36 cellular contexts compared by ENCODE assay signal in the genomic region with DNA sequence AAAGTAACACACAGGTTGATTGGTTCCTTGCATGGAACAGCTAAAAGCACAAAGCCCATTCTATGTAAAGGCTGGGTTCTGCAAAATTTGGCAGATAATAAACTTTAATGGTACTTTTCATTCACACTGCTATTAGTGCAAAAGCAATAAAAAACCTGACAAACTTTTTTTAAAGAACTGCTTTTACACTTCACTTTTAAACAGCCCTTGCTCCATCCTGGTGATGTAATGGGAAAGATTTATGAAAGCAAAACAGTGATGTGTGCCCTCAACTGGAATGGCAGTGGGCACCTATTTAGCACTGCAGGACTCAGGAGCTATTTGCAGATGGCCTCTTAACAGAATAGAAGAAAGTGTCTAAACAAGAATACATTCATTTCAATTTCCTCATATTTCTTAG.
"Had no signal": no experiment of that assay in that cellular context is flagged by ENCODE, and none has a peak within 500 bp of the region (broad histone marks: within the 10 kb centered on the region; RNA-seq: fewer than 3 reads in every experiment).

No MANE protein-coding gene starts in this region.

- H3K27ac Mint-ChIP-seq: activated CD4-positive, alpha-beta memory T cell treated with anti-CD3 and anti-CD28 coated beads, Interleukin-2, amount 10 ng/mL, durations not matched to agents 7 days and 5 days; activated CD4-positive, alpha-beta T cell treated with anti-CD3 and anti-CD28 coated beads for 36 hours; activated CD4-positive, alpha-beta T cell treated with anti-CD3 and anti-CD28 coated beads, Interleukin-2, amount 10 ng/mL, durations not matched to agents 7 days and 5 days; activated CD8-positive, alpha-beta memory T cell treated with anti-CD3 and anti-CD28 coated beads, Interleukin-2, amount 10 ng/mL, durations not matched to agents 7 days and 5 days; activated CD8-positive, alpha-beta T cell treated with anti-CD3 and anti-CD28 coated beads, Interleukin-2, amount 10 ng/mL, durations not matched to agents 7 days and 5 days; activated naive CD4-positive, alpha-beta T cell treated with anti-CD3 and anti-CD28 coated beads, Interleukin-2, amount 10 ng/mL, durations not matched to agents 7 days and 5 days; activated naive CD4-positive, alpha-beta T cell treated with anti-CD3 and anti-CD28 coated beads, Interleukin-2, amount 50 U/mL, for 24 hours; activated naive CD8-positive, alpha-beta T cell; activated naive CD8-positive, alpha-beta T cell treated with anti-CD3 and anti-CD28 coated beads, Interleukin-2, amount 10 ng/mL, durations not matched to agents 7 days and 5 days; activated naive CD8-positive, alpha-beta T cell treated with anti-CD3 and anti-CD28 coated beads, Interleukin-2, amount 50 U/mL, for 24 hours; activated T-cell treated with anti-CD3 and anti-CD28 coated beads, Interleukin-2, amount 50 U/mL, for 24 hours; activated T-helper 2 cell treated with anti-CD3 and anti-CD28 coated beads, Interferon-gamma antibody, Interleukin-2, Interleukin-4, amounts not matched to agents 10 μg/mL and 5 μg/mL and 100 μg/mL, durations not matched to agents 14 hours and 24 hours and 36 hours; brain; T-helper 1 cell treated with Interleukin-12 subunit alpha and Interleukin-12 subunit beta and Interleukin-4 antibody, amounts not matched to agents 30 μg/mL and 1 μg/mL, for 36 hours; T-helper 2 cell treated with Interferon-gamma antibody and Interleukin-4, amounts not matched to agents 5 μg/mL and 100 μg/mL, for 36 hours; WTC11 had no signal

- H3K36me3 Mint-ChIP-seq: activated CD8-positive, alpha-beta memory T cell treated with anti-CD3 and anti-CD28 coated beads, Interleukin-2, amount 10 ng/mL, durations not matched to agents 7 days and 5 days; activated naive CD4-positive, alpha-beta T cell treated with anti-CD3 and anti-CD28 coated beads, Interleukin-2, amount 10 ng/mL, durations not matched to agents 7 days and 5 days; activated naive CD4-positive, alpha-beta T cell treated with anti-CD3 and anti-CD28 coated beads, Interleukin-2, amount 50 U/mL, for 24 hours; activated naive CD8-positive, alpha-beta T cell; activated naive CD8-positive, alpha-beta T cell treated with anti-CD3 and anti-CD28 coated beads, Interleukin-2, amount 10 ng/mL, durations not matched to agents 7 days and 5 days had no signal

- DNase-seq: activated CD4-positive, alpha-beta memory T cell treated with anti-CD3 and anti-CD28 coated beads, Interleukin-2, amount 10 ng/mL, durations not matched to agents 7 days and 5 days; activated CD4-positive, alpha-beta T cell treated with anti-CD3 and anti-CD28 coated beads for 1 hour; activated CD4-positive, alpha-beta T cell treated with anti-CD3 and anti-CD28 coated beads for 36 hours; activated CD4-positive, alpha-beta T cell treated with anti-CD3 and anti-CD28 coated beads for 48 hours; activated CD4-positive, alpha-beta T cell treated with anti-CD3 and anti-CD28 coated beads, Interleukin-2, amount 10 ng/mL, durations not matched to agents 7 days and 5 days; activated CD4-positive, alpha-beta T cell treated with anti-CD3 and anti-CD28 coated beads, Interleukin-2, amount 50 U/mL, for 48 hours; activated CD4-positive, CD25-positive, alpha-beta regulatory T cell; activated CD8-positive, alpha-beta memory T cell treated with anti-CD3 and anti-CD28 coated beads for 24 hours; activated CD8-positive, alpha-beta memory T cell treated with anti-CD3 and anti-CD28 coated beads, Interleukin-2, amount 10 ng/mL, durations not matched to agents 7 days and 5 days; activated CD8-positive, alpha-beta memory T cell treated with anti-CD3 and anti-CD28 coated beads, Interleukin-2, amount 50 U/mL, for 48 hours; activated CD8-positive, alpha-beta T cell treated with anti-CD3 and anti-CD28 coated beads, Interleukin-2, amount 10 ng/mL, durations not matched to agents 7 days and 5 days; activated effector memory CD4-positive, alpha-beta T cell treated with Interleukin-2 at 50 U/mL for 16 hours; activated gamma-delta T cell; activated naive CD4-positive, alpha-beta T cell treated with anti-CD3 and anti-CD28 coated beads, Interleukin-2, amount 10 ng/mL, durations not matched to agents 7 days and 5 days; activated naive CD4-positive, alpha-beta T cell treated with Interleukin-2 at 50 U/mL for 16 hours; activated naive CD8-positive, alpha-beta T cell treated with anti-CD3 and anti-CD28 coated beads, Interleukin-2, amount 10 ng/mL, durations not matched to agents 7 days and 5 days; activated naive CD8-positive, alpha-beta T cell treated with anti-CD3 and anti-CD28 coated beads, Interleukin-2, amount 50 U/mL, for 24 hours; activated T-cell treated with anti-CD3 and anti-CD28 coated beads, Interleukin-2, amount 50 U/mL, for 24 hours; activated T-cell treated with anti-CD3 and anti-CD28 coated beads, Interleukin-2, amount 50 U/mL, for 48 hours; amygdala; anterior cingulate cortex; caudate nucleus; cerebellar nuclear complex; T-helper 2 cell; T-helper 9 cell; WERI-Rb-1 had no signal

- H3K9me3 Mint-ChIP-seq: activated CD4-positive, alpha-beta memory T cell treated with anti-CD3 and anti-CD28 coated beads, Interleukin-2, amount 10 ng/mL, durations not matched to agents 7 days and 5 days; activated CD4-positive, alpha-beta T cell treated with anti-CD3 and anti-CD28 coated beads, Interleukin-2, amount 10 ng/mL, durations not matched to agents 7 days and 5 days; activated naive CD4-positive, alpha-beta T cell treated with anti-CD3 and anti-CD28 coated beads, Interleukin-2, amount 10 ng/mL, durations not matched to agents 7 days and 5 days; activated naive CD4-positive, alpha-beta T cell treated with anti-CD3 and anti-CD28 coated beads, Interleukin-2, amount 50 U/mL, for 24 hours; activated naive CD8-positive, alpha-beta T cell treated with anti-CD3 and anti-CD28 coated beads, Interleukin-2, amount 10 ng/mL, durations not matched to agents 7 days and 5 days; activated naive CD8-positive, alpha-beta T cell treated with anti-CD3 and anti-CD28 coated beads, Interleukin-2, amount 50 U/mL, for 24 hours; activated T-cell treated with anti-CD3 and anti-CD28 coated beads, Interleukin-2, amount 50 U/mL, for 24 hours; activated T-helper 2 cell treated with anti-CD3 and anti-CD28 coated beads, Interferon-gamma antibody, Interleukin-2, Interleukin-4, amounts not matched to agents 10 μg/mL and 5 μg/mL and 100 μg/mL, durations not matched to agents 14 hours and 24 hours and 36 hours; brain; central memory CD8-positive, alpha-beta T cell; T-helper 1 cell treated with Interleukin-12 subunit alpha and Interleukin-12 subunit beta and Interleukin-4 antibody, amounts not matched to agents 30 μg/mL and 1 μg/mL, for 36 hours; T-helper 2 cell treated with Interferon-gamma antibody and Interleukin-4, amounts not matched to agents 5 μg/mL and 100 μg/mL, for 36 hours; WTC11 had no signal

- H3K27ac ChIP-seq: ascending aorta, cardiac muscle cell, WERI-Rb-1 had no signal

- H3K9me3 ChIP-seq: ascending aorta had no signal

- H3K4me3 Mint-ChIP-seq: activated CD4-positive, alpha-beta memory T cell treated with anti-CD3 and anti-CD28 coated beads, Interleukin-2, amount 10 ng/mL, durations not matched to agents 7 days and 5 days; activated CD4-positive, alpha-beta T cell treated with anti-CD3 and anti-CD28 coated beads for 36 hours; activated CD4-positive, alpha-beta T cell treated with anti-CD3 and anti-CD28 coated beads, Interleukin-2, amount 10 ng/mL, durations not matched to agents 7 days and 5 days; activated CD8-positive, alpha-beta memory T cell treated with anti-CD3 and anti-CD28 coated beads, Interleukin-2, amount 10 ng/mL, durations not matched to agents 7 days and 5 days; activated CD8-positive, alpha-beta T cell treated with anti-CD3 and anti-CD28 coated beads, Interleukin-2, amount 10 ng/mL, durations not matched to agents 7 days and 5 days; activated naive CD4-positive, alpha-beta T cell treated with anti-CD3 and anti-CD28 coated beads, Interleukin-2, amount 10 ng/mL, durations not matched to agents 7 days and 5 days; activated naive CD4-positive, alpha-beta T cell treated with anti-CD3 and anti-CD28 coated beads, Interleukin-2, amount 50 U/mL, for 24 hours; activated naive CD8-positive, alpha-beta T cell; activated naive CD8-positive, alpha-beta T cell treated with anti-CD3 and anti-CD28 coated beads, Interleukin-2, amount 10 ng/mL, durations not matched to agents 7 days and 5 days; activated naive CD8-positive, alpha-beta T cell treated with anti-CD3 and anti-CD28 coated beads, Interleukin-2, amount 50 U/mL, for 24 hours; activated T-cell treated with anti-CD3 and anti-CD28 coated beads, Interleukin-2, amount 50 U/mL, for 24 hours; brain; central memory CD8-positive, alpha-beta T cell; T-helper 1 cell treated with Interleukin-12 subunit alpha and Interleukin-12 subunit beta and Interleukin-4 antibody, amounts not matched to agents 30 μg/mL and 1 μg/mL, for 36 hours; T-helper 2 cell treated with Interferon-gamma antibody and Interleukin-4, amounts not matched to agents 5 μg/mL and 100 μg/mL, for 36 hours; WTC11 had no signal

- H3K27me3 Mint-ChIP-seq: brain had no signal

- H3K4me1 Mint-ChIP-seq: activated CD4-positive, alpha-beta memory T cell treated with anti-CD3 and anti-CD28 coated beads, Interleukin-2, amount 10 ng/mL, durations not matched to agents 7 days and 5 days; activated CD4-positive, alpha-beta T cell treated with anti-CD3 and anti-CD28 coated beads for 36 hours; activated CD4-positive, alpha-beta T cell treated with anti-CD3 and anti-CD28 coated beads, Interleukin-2, amount 10 ng/mL, durations not matched to agents 7 days and 5 days; activated CD8-positive, alpha-beta memory T cell treated with anti-CD3 and anti-CD28 coated beads, Interleukin-2, amount 10 ng/mL, durations not matched to agents 7 days and 5 days; activated naive CD4-positive, alpha-beta T cell treated with anti-CD3 and anti-CD28 coated beads, Interleukin-2, amount 10 ng/mL, durations not matched to agents 7 days and 5 days; activated naive CD4-positive, alpha-beta T cell treated with anti-CD3 and anti-CD28 coated beads, Interleukin-2, amount 50 U/mL, for 24 hours; activated naive CD8-positive, alpha-beta T cell treated with anti-CD3 and anti-CD28 coated beads, Interleukin-2, amount 10 ng/mL, durations not matched to agents 7 days and 5 days; activated naive CD8-positive, alpha-beta T cell treated with anti-CD3 and anti-CD28 coated beads, Interleukin-2, amount 50 U/mL, for 24 hours; central memory CD8-positive, alpha-beta T cell had no signal

- H3K4me3 ChIP-seq: ascending aorta, cardiac muscle cell had no signal

- H3K36me3 ChIP-seq: ascending aorta, cardiac muscle cell, WERI-Rb-1 had no signal
